Comparison of ENCODE assay signal across 34 cellular contexts in genomic region chr1:167890400-167890799, GRCh38. TPM values are rescaled to one million over a fixed set of nuclear protein-coding genes. Genes with fewer than 3 reads are reported as not detected.
"Had no signal": no experiment of that assay in that cellular context is flagged by ENCODE, and none has a peak within 500 bp of the region (broad histone marks: within the 10 kb centered on the region; RNA-seq: fewer than 3 reads in every experiment).

No MANE protein-coding gene starts in this region.

- H3K36me3 ChIP-seq: MG63, SJCRH30 had no signal

- H3K27me3 ChIP-seq: MG63, SJCRH30 had no signal

- H2AFZ ChIP-seq: PC-9 had no signal

- H3K27ac ChIP-seq: PC-9, RWPE1, SJCRH30, SK-N-MC had no signal

- DNase-seq: Kasumi-1, KG1, MG63, NCI-H1048, NCI-H1092 treated with DMSO at 0.1 percent for 48 hours, NCI-H1105 treated with DMSO at 0.1 percent for 48 hours, NCI-H1417, NCI-H1436, NCI-H146, NCI-H1694, NCI-H187, NCI-H1930, NCI-H2029 treated with DMSO at 0.1 percent for 48 hours, NCI-H2081 treated with DMSO at 0.1 percent for 48 hours, NCI-H2107, NCI-H2171, NCI-H226, NCI-H446 treated with DMSO at 0.1 percent for 48 hours, NCI-H510A, NCI-H524, NCI-H526, NCI-H69, NCI-H748 treated with DMSO at 0.1 percent for 48 hours, NCI-H82, PC-9, SHP77, SIG-M5, SJCRH30 had no signal

- H3K4me3 ChIP-seq: K562, MG63, PC-9, SJCRH30, SK-N-MC had no signal

- H3K4me2 ChIP-seq: PC-9 had no signal

- H3K9me3 ChIP-seq: SJCRH30 had no signal

- ATAC-seq: K562, Panc1, SK-N-SH treated with all-trans-retinoic acid at 6 μM for 48 hours had no signal

- H3K4me1 ChIP-seq: SJCRH30 had no signal

RNA-seq across cellular contexts. Expression of gene ADCY10, which starts 23.5 kb away (rescaled TPM):
- total RNA-seq: SK-MEL-5 had no signal
